Comparison of ENCODE assay signal across 8 cellular contexts in genomic region chr3:129936757-129937156, GRCh38. TPM values are rescaled to one million over a fixed set of nuclear protein-coding genes. Genes with fewer than 3 reads are reported as not detected.
DNase-seq lines count a peak whose midpoint lies in the region; ATAC-seq and TF ChIP-seq lines count a peak whose summit lies in the region.

No MANE protein-coding gene starts in this region.

- H3K27me3 Mint-ChIP-seq in activated T-cell treated with anti-CD3 and anti-CD28 coated beads, Interleukin-2, amount 50 U/mL, for 72 hours (ENCODE audit: low read depth): peaks cover 4% of the 10 kb centered on the region
- H3K27me3 Mint-ChIP-seq in chondrocyte (ENCODE audit: low read depth): no peaks in the 10 kb centered on the region

- DNase-seq in DMS79 (lab: John Stamatoyannopoulos, UW) (peak; percentile 55), NCI-H1417 treated with DMSO at 0.1 percent for 48 hours (lab: John Stamatoyannopoulos, UW) (peak; percentile 14), globus pallidus (ENCODE audit: low spot score) (peak; percentile 70), prostate gland (ENCODE audit: low spot score) (peak; percentile 58), chondrocyte (ENCODE audit: low spot score) (no peak)
- DNase-seq in activated T-cell treated with anti-CD3 and anti-CD28 coated beads, Interleukin-2, amount 50 U/mL, for 72 hours: peak; percentile 10 to 13

- H3K27ac ChIP-seq in prostate gland: peak overlapping the region; percentile 34 to 67

- H3K36me3 Mint-ChIP-seq in activated T-cell treated with anti-CD3 and anti-CD28 coated beads, Interleukin-2, amount 50 U/mL, for 72 hours (ENCODE audit: insufficient read depth in 2 of 2): no peaks in the 10 kb centered on the region
- no peaks in the 10 kb centered on the region for H3K36me3 Mint-ChIP-seq in chondrocyte (ENCODE audit: low read depth)

- peak overlapping the region; percentile 53 to 81 for H3K4me3 Mint-ChIP-seq in activated T-cell treated with anti-CD3 and anti-CD28 coated beads, Interleukin-2, amount 50 U/mL, for 72 hours
- H3K4me3 Mint-ChIP-seq in chondrocyte (ENCODE audit: unreplicated experiment): no peak overlapping the region

- TF ChIP-seq CTCF in prostate gland (IDR thresholded peaks at IDR 0.05) (no peak), chondrocyte (IDR thresholded peaks at IDR 0.05) (no peak)

- H3K36me3 ChIP-seq in prostate gland: no peaks in the 10 kb centered on the region

- H3K27ac Mint-ChIP-seq in activated T-cell treated with anti-CD3 and anti-CD28 coated beads, Interleukin-2, amount 50 U/mL, for 72 hours: no peak overlapping the region
- H3K27ac Mint-ChIP-seq in chondrocyte (ENCODE audit: unreplicated experiment): no peak overlapping the region

- WGBS in prostate gland: 22% methylated on average over 6 of the region's 6 CpGs

- peak overlapping the region; percentile 17 to 29 for H3K4me3 ChIP-seq in prostate gland

- H3K9me3 ChIP-seq in prostate gland: no peaks in the 10 kb centered on the region

- TF ChIP-seq POLR2A in prostate gland (IDR thresholded peaks at IDR 0.05): no peak

- no peaks in the 10 kb centered on the region for H3K4me1 Mint-ChIP-seq in activated T-cell treated with anti-CD3 and anti-CD28 coated beads, Interleukin-2, amount 50 U/mL, for 72 hours (ENCODE audit: low read depth)
- H3K4me1 Mint-ChIP-seq in chondrocyte (ENCODE audit: low read depth): peaks cover 4% of the 10 kb centered on the region

- peak; percentile 70 to 77 for ATAC-seq in activated T-cell treated with anti-CD3 and anti-CD28 coated beads, Interleukin-2, amount 50 U/mL, for 72 hours (replicated peaks in 1 of 2)
- ATAC-seq in GM19467 (IDR thresholded peaks at IDR 0.05; ENCODE audit: unreplicated experiment) (no peak), GM19324 (IDR thresholded peaks at IDR 0.05; ENCODE audit: low FRiP score, unreplicated experiment) (no peak)

- intact Hi-C loops in prostate gland (cut with DNase I): no loop called here

- H3K9me3 Mint-ChIP-seq in activated T-cell treated with anti-CD3 and anti-CD28 coated beads, Interleukin-2, amount 50 U/mL, for 72 hours: no peaks in the 10 kb centered on the region
- H3K9me3 Mint-ChIP-seq in chondrocyte (ENCODE audit: low read depth): no peaks in the 10 kb centered on the region

- no peaks in the 10 kb centered on the region for H3K4me1 ChIP-seq in prostate gland (replicated peaks)

- H3K27me3 ChIP-seq in prostate gland (replicated peaks; ENCODE audit: insufficient read depth): no peaks in the 10 kb centered on the region

RNA-seq across cellular contexts. Expression of gene TRH, which starts 37.8 kb away (rescaled TPM):
- total RNA-seq in activated T-cell treated with anti-CD3 and anti-CD28 coated beads, Interleukin-2, amount 50 U/mL, for 72 hours: not detected
- total RNA-seq in prostate gland: under 1 TPM in 1 of 2 donors, not detected in 1; 0.97 TPM
- not detected in 3 replicates for total RNA-seq in chondrocyte

RNA-seq across cellular contexts. Expression of gene TMCC1, which starts 43.2 kb away (rescaled TPM):
- 10 to 100 TPM; 16.7 to 16.9 TPM for total RNA-seq in activated T-cell treated with anti-CD3 and anti-CD28 coated beads, Interleukin-2, amount 50 U/mL, for 72 hours
- 10 to 100 TPM; 27.6 to 43.9 TPM for total RNA-seq in prostate gland
- 34.3 to 41.9 TPM (median 37.1 TPM) in 3 replicates for total RNA-seq in chondrocyte

Comparison
In these comparisons a context has a peak if more than half of its experiments do, and no peak if none do; other contexts are left out.
1. ATAC-seq: peak in activated T-cell treated with anti-CD3 and anti-CD28 coated beads, Interleukin-2, amount 50 U/mL, for 72 hours (2 of 2); none in GM19467 (single experiment) and GM19324 (single experiment).